Comparison of ENCODE assay signal across 23 cellular contexts in the genomic region with DNA sequence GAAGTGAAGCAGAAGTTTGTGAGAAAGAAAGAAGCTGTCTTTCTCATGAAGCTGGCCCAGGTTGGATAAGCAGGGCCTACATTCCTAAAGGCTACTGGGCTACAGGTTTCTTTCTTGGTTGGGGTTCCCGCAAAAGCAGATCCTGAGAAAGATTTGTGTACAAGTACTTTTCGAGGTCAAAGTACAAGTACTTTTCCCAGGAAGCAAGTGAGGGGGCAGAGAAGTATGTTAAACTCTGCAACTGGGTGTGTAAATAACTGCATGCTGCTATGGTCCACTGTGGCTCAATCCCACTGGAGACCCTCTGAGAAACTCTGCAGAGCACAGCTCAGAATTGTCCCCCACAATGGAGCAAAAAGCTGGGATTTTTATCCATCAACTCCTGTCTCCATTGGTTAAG.
"Had no signal": no experiment of that assay in that cellular context is flagged by ENCODE, and none has a peak within 500 bp of the region (broad histone marks: within the 10 kb centered on the region; RNA-seq: fewer than 3 reads in every experiment).

No MANE protein-coding gene starts in this region.

- H3K4me2 ChIP-seq: KMS-11 had no signal

- H3K4me1 ChIP-seq: SJSA1 had no signal

- ATAC-seq: K562 had no signal

- H3K27ac ChIP-seq: HL-60, KMS-11, SJSA1, SK-N-MC had no signal

- FAIRE-seq: K562, RCC 7860 had no signal

- H3K4me3 ChIP-seq: K562, SJSA1, SK-N-MC had no signal

- H3K9me3 ChIP-seq: SJSA1 had no signal

- H3K36me3 ChIP-seq: SJSA1 had no signal

- DNase-seq: Kasumi-1, MM.1S, NCI-H1092 treated with DMSO at 0.1 percent for 48 hours, NCI-H1436, NCI-H187, NCI-H2029, NCI-H2081 treated with DMSO at 0.1 percent for 48 hours, NCI-H2171, NCI-H226, NCI-H446, NCI-H510A, NCI-H524 treated with DMSO at 0.1 percent for 48 hours, NCI-H69, NCI-H774, Right ventricle myocardium superior, RPMI8226, SIG-M5 had no signal
